ENCODE assay signal across 8 cellular contexts in the genomic region with DNA sequence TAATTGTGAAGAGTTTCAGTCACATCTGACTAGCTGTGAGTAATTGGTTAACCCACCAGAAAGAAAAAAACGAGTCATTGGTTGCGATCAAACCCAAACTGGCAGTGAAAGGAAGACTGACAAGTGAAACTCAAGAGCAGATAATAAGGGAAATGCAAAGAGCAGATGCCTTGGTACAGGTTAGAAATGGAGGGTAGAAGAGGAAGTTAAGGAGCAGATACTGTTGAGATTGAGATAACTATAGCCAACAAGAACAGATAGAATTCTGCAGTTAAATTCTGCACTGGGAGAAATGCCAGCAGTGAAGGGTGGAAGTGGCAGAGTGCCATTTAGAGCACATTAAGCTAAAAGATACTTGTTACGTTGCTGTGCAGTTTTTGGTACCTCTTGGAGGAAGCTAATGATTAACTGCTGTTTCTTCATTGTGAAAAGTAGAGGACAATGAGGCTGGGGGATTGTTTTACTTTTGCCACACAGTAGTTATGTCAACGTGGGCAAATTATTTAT.
DNase-seq lines count a peak whose midpoint lies in the region; ATAC-seq and TF ChIP-seq lines count a peak whose summit lies in the region.

No MANE protein-coding gene starts in this region.

- H3K9me3 Mint-ChIP-seq in natural killer cell, result no peaks in the 10 kb centered on the region

- no peak overlapping the region for H3K4me3 Mint-ChIP-seq in natural killer cell

- DNase-seq in AML-193 (lab: John Stamatoyannopoulos, UW) (peak; percentile 11 to 24), NCI-H2107 (lab: John Stamatoyannopoulos, UW) (peak; percentile 5), brain microvascular endothelial cell (peak; percentile 11), natural killer cell (no peak), GOT3 (lab: John Stamatoyannopoulos, UW) (no peak), sciatic nerve (ENCODE audit: low spot score) (no peak)

- no peaks in the 10 kb centered on the region for H3K27me3 ChIP-seq in brain microvascular endothelial cell (replicated peaks)

- no peak overlapping the region for H3K4me3 ChIP-seq in brain microvascular endothelial cell (ENCODE audit: low read depth, low read length)

- H3K36me3 Mint-ChIP-seq in natural killer cell, result no peaks in the 10 kb centered on the region

- intact Hi-C loops in natural killer cell (cut with micrococcal nuclease) (no loop called here), sciatic nerve (cut with DNase I) (no loop called here)

- peak overlapping the region; percentile 4 to 49 for H3K27ac Mint-ChIP-seq in natural killer cell

- peak; percentile 73 for ATAC-seq in GM18519 (IDR thresholded peaks at IDR 0.05; ENCODE audit: low FRiP score, unreplicated experiment)
- ATAC-seq in HG02884 (IDR thresholded peaks at IDR 0.05; ENCODE audit: unreplicated experiment), result peak; percentile 92
- peak; percentile 18 to 46 (median 24) for ATAC-seq in natural killer cell
- ATAC-seq in sciatic nerve, result no peak

- H3K36me3 ChIP-seq in brain microvascular endothelial cell (replicated peaks), result peaks cover 4% of the 10 kb centered on the region

- H3K4me1 Mint-ChIP-seq in natural killer cell, result peaks cover 29 to 34% of the 10 kb centered on the region in 2 donors

- no peak overlapping the region for H3K27ac ChIP-seq in brain microvascular endothelial cell

- H3K27me3 Mint-ChIP-seq in natural killer cell (ENCODE audit: low read depth in 2 of 2), result no peaks in the 10 kb centered on the region

- in situ Hi-C loops in brain microvascular endothelial cell (cut with HindIII; ENCODE audit: low pct_ligation_motif_present, low sequenced_read_pairs), result no loop called here

- TF ChIP-seq CTCF in brain microvascular endothelial cell (IDR thresholded peaks at IDR 0.05; ENCODE audit: low read depth, low read length, missing control alignments), result no peak
- no peak for TF ChIP-seq CTCF in natural killer cell (IDR thresholded peaks at IDR 0.05)

Comparison
In these comparisons a context has a peak if more than half of its experiments do, and no peak if none do; other contexts are left out.
1. DNase-seq: peak in AML-193 (2 of 2), NCI-H2107 (single experiment) and brain microvascular endothelial cell (single experiment); none in natural killer cell (single experiment), GOT3 (single experiment) and sciatic nerve (single experiment).